Comparison of ENCODE assay signal across 9 cellular contexts in genomic region chr12:1668833-1669543, GRCh38. TPM values are rescaled to one million over a fixed set of nuclear protein-coding genes. Genes with fewer than 3 reads are reported as not detected.
DNase-seq lines count a peak whose midpoint lies in the region; ATAC-seq, FAIRE-seq and TF ChIP-seq lines count a peak whose summit lies in the region.
"Had no signal": no experiment of that assay in that cellular context is flagged by ENCODE, and none has a peak within 500 bp of the region (broad histone marks: within the 10 kb centered on the region; RNA-seq: fewer than 3 reads in every experiment).

No MANE protein-coding gene starts in this region.

- CTCF ChIA-PET in HEK293T (lab: Yijun Ruan, JAX) = interaction anchor here (2.2 to 2.5 kb wide), 2 partner anchors 12 to 16 kb away, joined by 6 to 10 read pairs; no protein-coding TSS in a partner anchor

- no peaks in the 10 kb centered on the region for H3K9me2 ChIP-seq in Karpas-422 (replicated peaks; ENCODE audit: insufficient read depth, low read length)

- TF ChIP-seq CTCF in fibroblast of villous mesenchyme (IDR thresholded peaks at IDR 0.05; ENCODE audit: insufficient read depth, low read depth, low read length) = no peak
- no peak for TF ChIP-seq CTCF in adrenal gland (IDR thresholded peaks at IDR 0.05)

- FAIRE-seq in frontal cortex (lab: Jason Lieb, UNC) = no peak

- peaks cover 4% of the 10 kb centered on the region; the same call in 1 of the 2 replicates for H3K4me1 ChIP-seq in Karpas-422 (ENCODE audit: low read length)
- H3K4me1 ChIP-seq in adrenal gland (replicated peaks in 1 of 2) = peaks cover 0 to 6% of the 10 kb centered on the region in 2 donors

- peak; percentile 93 for DNase-seq in GF-D8 (lab: John Stamatoyannopoulos, UW)
- peak; percentile 58 for DNase-seq in RPMI8226
- DNase-seq in fibroblast of villous mesenchyme (ENCODE audit: low read depth) = peak; percentile 47
- no peak for DNase-seq in sciatic nerve (ENCODE audit: low spot score)
- DNase-seq in HEK293T (ENCODE audit: extremely low spot score) = no peak
- DNase-seq in Karpas-422 = no peak
- no peak for DNase-seq in adrenal gland
- no peak for DNase-seq in frontal cortex (ENCODE audit: low spot score in 2 of 2)
- DNase-seq: NCI-H1105 treated with DMSO at 0.1 percent for 48 hours had no signal

- H3K36me3 ChIP-seq in Karpas-422 (ENCODE audit: insufficient read depth, low read length) (no peaks in the 10 kb centered on the region), adrenal gland (replicated peaks in 1 of 2) (no peaks in the 10 kb centered on the region)

- H3K9me3 ChIP-seq in Karpas-422 (ENCODE audit: low read length) (no peaks in the 10 kb centered on the region), adrenal gland (replicated peaks in 1 of 3) (no peaks in the 10 kb centered on the region)

- ATAC-seq in sciatic nerve = peak; percentile 81

- intact Hi-C loops in sciatic nerve (cut with DNase I) = no loop called here
- intact Hi-C loops in adrenal gland (cut with DNase I) = no loop called here

- no peak overlapping the region for H2AFZ ChIP-seq in Karpas-422 (ENCODE audit: low read length)

- no peak overlapping the region for H3K4me2 ChIP-seq in Karpas-422 (ENCODE audit: low read depth, low read length, poor library complexity, severe bottlenecking)

- no peak for TF ChIP-seq POLR2A in adrenal gland (IDR thresholded peaks at IDR 0.05)

- no peak overlapping the region for H3K4me3 ChIP-seq in fibroblast of villous mesenchyme (ENCODE audit: low read depth, low read length)
- H3K4me3 ChIP-seq in Karpas-422 (ENCODE audit: low read length) = no peak overlapping the region
- H3K4me3 ChIP-seq in adrenal gland = no peak overlapping the region

- H3K79me2 ChIP-seq in Karpas-422 (ENCODE audit: low read length) = no peaks in the 10 kb centered on the region

- 61 to 76% (median 70%) methylated on average over 18 of the region's 18 CpGs for WGBS in adrenal gland, 4 donors

- H3K27me3 ChIP-seq in Karpas-422 (ENCODE audit: low read length) (no peaks in the 10 kb centered on the region), adrenal gland (no peaks in the 10 kb centered on the region)

- POLR2A ChIA-PET in HEK293T (lab: Yijun Ruan, JAX) = interaction anchor here (1.6 kb wide), 1 partner anchor 22 kb away, joined by 9 read pairs; the partner anchor contains the start of gene ADIPOR2

- H3K27ac ChIP-seq in Karpas-422 (ENCODE audit: low read length) (no peak overlapping the region), adrenal gland (no peak overlapping the region)

- no peaks in the 10 kb centered on the region for H4K20me1 ChIP-seq in Karpas-422 (ENCODE audit: insufficient read depth, low read depth, low read length)

- H3K9ac ChIP-seq in Karpas-422 (ENCODE audit: low read length) = no peak overlapping the region

TF ChIP-seq in HEK293T, 16 proteins besides CTCF, POLR2A, EP300 and RAD21:
- TF ChIP-seq SUZ12 (IDR thresholded peaks at IDR 0.05) (no peak), NFRKB (IDR thresholded peaks at IDR 0.05) (no peak), TARDBP (IDR thresholded peaks at IDR 0.05) (no peak), CTBP1 (IDR thresholded peaks at IDR 0.05; ENCODE audit: borderline replicate concordance) (no peak), ZNF384 (IDR thresholded peaks at IDR 0.05) (no peak), FOXA1 (IDR thresholded peaks at IDR 0.05) (no peak), PKNOX1 (IDR thresholded peaks at IDR 0.05) (no peak), L3MBTL2 (conservative IDR thresholded peaks at IDR 0.05) (no peak)

RNA-seq across cellular contexts. Expression of gene ADIPOR2, which starts 21.9 kb away (rescaled TPM):
- total RNA-seq in fibroblast of villous mesenchyme (34.1 and 48.8 TPM in 2 replicates), sciatic nerve (79.3 TPM), adrenal gland (100 to 1,000 TPM in 5 of 8 donors, 10 to 100 TPM in 3; 59.5 to 214 (median 130) TPM), frontal cortex (23.2 TPM)
- total RNA-seq in Karpas-422 (2014; rRNA removed; shearing (Covaris generic); ENCODE audit: low replicate concordance) = 26.6 and 34.7 TPM in 2 replicates
- polyA plus RNA-seq in adrenal gland = 100 to 1,000 TPM in 1 of 3 donors, 10 to 100 TPM in 2; 46.2 to 147 (median 66.0) TPM

RNA-seq across cellular contexts. Expression of gene WNT5B, which starts 40.0 kb away (rescaled TPM):
- 78.2 and 98.2 TPM in 2 replicates for total RNA-seq in fibroblast of villous mesenchyme
- total RNA-seq in sciatic nerve = 10.6 TPM
- total RNA-seq in Karpas-422 (2014; rRNA removed; shearing (Covaris generic); ENCODE audit: low replicate concordance) = not detected in 2 replicates
- 10 to 100 TPM in 1 of 8 donors, 1 to 10 TPM in 6, under 1 TPM in 1; 0.97 to 11.1 (median 3.5) TPM for total RNA-seq in adrenal gland
- 1 to 10 TPM in 2 of 3 donors, under 1 TPM in 1; 0.57 to 1.3 (median 1.2) TPM for polyA plus RNA-seq in adrenal gland
- total RNA-seq in frontal cortex = 22.0 TPM

Comparison
In these comparisons a context has a peak if more than half of its experiments do, and no peak if none do; other contexts are left out.
1. DNase-seq: peak in GF-D8 (single experiment), RPMI8226 (single experiment) and fibroblast of villous mesenchyme (single experiment); none in sciatic nerve (single experiment), HEK293T (single experiment), Karpas-422 (single experiment), adrenal gland (0 of 7) and frontal cortex (0 of 2).